In genomic region chr18:26652501-26652900, GRCh38 we compare ENCODE assay signal across 23 cellular contexts.
"Had no signal": no experiment of that assay in that cellular context is flagged by ENCODE, and none has a peak within 500 bp of the region (broad histone marks: within the 10 kb centered on the region; RNA-seq: fewer than 3 reads in every experiment).

No MANE protein-coding gene starts in this region.

- H3K4me3 Mint-ChIP-seq: endodermal cell; immature natural killer cell; natural killer cell; stimulated activated naive CD8-positive, alpha-beta T cell treated with anti-CD3 and anti-CD28 coated beads, Interleukin-15, amount 100 ng/mL, for 72 hours; type B pancreatic cell had no signal

- ATAC-seq: foreskin keratinocyte; gastroesophageal sphincter; left ventricle myocardium superior; lower lobe of right lung; natural killer cell; sciatic nerve; stimulated activated naive CD8-positive, alpha-beta T cell treated with anti-CD3 and anti-CD28 coated beads, Interleukin-15, amount 100 ng/mL, for 72 hours had no signal

- H3K27ac Mint-ChIP-seq: endodermal cell; immature natural killer cell; natural killer cell; progenitor cell of endocrine pancreas; stimulated activated naive CD8-positive, alpha-beta T cell treated with anti-CD3 and anti-CD28 coated beads, Interleukin-15, amount 100 ng/mL, for 72 hours; type B pancreatic cell had no signal

- DNase-seq: cerebellar nuclear complex; effector CD8-positive, alpha-beta T cell; endodermal cell; foreskin keratinocyte; hypothalamus; immature natural killer cell; islet precursor cell; kidney glomerular epithelial cell; left ventricle myocardium superior; lower lobe of right lung; natural killer cell; stimulated activated CD4-positive, alpha-beta T cell treated with anti-CD3 and anti-CD28 coated beads, Interleukin-12 subunit alpha, Interleukin-12 subunit beta, amount 100 ng/mL, for 4 hours; stimulated activated CD4-positive, alpha-beta T cell treated with anti-CD3 and anti-CD28 coated beads, Interleukin-1b, Interleukin-23, amount 100 ng/mL, for 48 hours; stimulated activated CD4-positive, alpha-beta T cell treated with anti-CD3 and anti-CD28 coated beads, Interleukin-4, amount 100 ng/mL, for 1 hour; stimulated activated CD8-positive, alpha-beta memory T cell treated with anti-CD3 and anti-CD28 coated beads, Interleukin-4, amount 100 ng/mL, for 48 hours; stimulated activated naive CD4-positive, alpha-beta T cell; stimulated activated naive CD8-positive, alpha-beta T cell treated with anti-CD3 and anti-CD28 coated beads, Interleukin-15, amount 100 ng/mL, for 72 hours; testis; tibial artery had no signal

- H3K9me3 Mint-ChIP-seq: endodermal cell; natural killer cell; stimulated activated naive CD8-positive, alpha-beta T cell treated with anti-CD3 and anti-CD28 coated beads, Interleukin-15, amount 100 ng/mL, for 72 hours; type B pancreatic cell had no signal
